Comparison of ENCODE assay signal across 15 cellular contexts in the genomic region with DNA sequence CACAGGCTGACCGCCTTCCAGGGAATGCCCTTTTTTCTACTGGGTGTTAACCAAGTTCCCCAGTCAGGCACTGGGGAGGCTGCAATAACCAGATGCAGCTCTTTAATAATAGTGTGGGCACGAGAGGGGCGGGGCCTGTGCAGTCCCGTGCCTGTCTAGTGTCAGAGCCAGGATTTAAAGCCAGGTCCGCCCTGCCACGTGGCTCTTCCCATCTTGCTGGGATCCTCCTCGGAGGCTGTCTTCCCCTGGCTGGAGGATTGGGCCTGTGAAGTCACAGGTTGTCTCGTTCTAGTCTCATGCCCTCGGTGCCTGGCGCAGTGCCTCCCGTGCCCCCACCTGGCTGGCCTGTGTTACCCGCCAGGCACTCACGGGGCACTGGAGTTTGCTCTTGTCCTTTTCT. TPM values are rescaled to one million over a fixed set of nuclear protein-coding genes. Genes with fewer than 3 reads are reported as not detected.
DNase-seq lines count a peak whose midpoint lies in the region; ATAC-seq and TF ChIP-seq lines count a peak whose summit lies in the region.
"Had no signal": no experiment of that assay in that cellular context is flagged by ENCODE, and none has a peak within 500 bp of the region (broad histone marks: within the 10 kb centered on the region; RNA-seq: fewer than 3 reads in every experiment).

No MANE protein-coding gene starts in this region.

- H2AFZ ChIP-seq in neuronal stem cell (ENCODE audit: low read length): no peak overlapping the region

- peaks cover 23% of the 10 kb centered on the region for H3K36me3 ChIP-seq in left ventricle myocardium inferior
- peaks cover 10 to 41% of the 10 kb centered on the region in 2 donors for H3K36me3 ChIP-seq in neuronal stem cell (replicated peaks in 1 of 2; ENCODE audit: control insufficient read depth in 2 of 2, insufficient read depth in 2 of 2, low read length in 2 of 2)
- H3K36me3 ChIP-seq in urinary bladder (ENCODE audit: insufficient read depth): no peaks in the 10 kb centered on the region

- no peak overlapping the region for H2BK15ac ChIP-seq in neuronal stem cell (ENCODE audit: low read length)

- H3K18ac ChIP-seq in neuronal stem cell (ENCODE audit: low read length): peak overlapping the region; percentile 68

- DNase-seq in amniotic epithelial cell (ENCODE audit: low read depth) (peak; percentile 74), left ventricle myocardium inferior (no peak), neuronal stem cell (ENCODE audit: low spot score) (no peak), NCI-H446 (lab: John Stamatoyannopoulos, UW) (no peak), NCI-H774 (lab: John Stamatoyannopoulos, UW) (no peak)
- DNase-seq: activated CD4-positive, alpha-beta memory T cell treated with anti-CD3 and anti-CD28 coated beads, Interleukin-2, amount 10 ng/mL, durations not matched to agents 7 days and 5 days; activated gamma-delta T cell; COR-L47; foreskin keratinocyte; MM.1S; stimulated activated CD4-positive, alpha-beta T cell treated with anti-CD3 and anti-CD28 coated beads, Interleukin-2, amount 100 ng/mL, for 48 hours had no signal

- peak overlapping the region; percentile 89 for H2AK5ac ChIP-seq in neuronal stem cell (ENCODE audit: low read depth, low read length)

- no peak overlapping the region for H3K14ac ChIP-seq in neuronal stem cell (ENCODE audit: low read length)

- no peak overlapping the region for H3K4me2 ChIP-seq in neuronal stem cell (ENCODE audit: insufficient read depth, low read length, poor library complexity, severe bottlenecking)

- no peak overlapping the region for H2BK120ac ChIP-seq in neuronal stem cell (ENCODE audit: low read depth, low read length)

- H3K9me3 ChIP-seq in left ventricle myocardium inferior (replicated peaks) (no peaks in the 10 kb centered on the region), neuronal stem cell (replicated peaks in 1 of 2; ENCODE audit: control insufficient read depth in 2 of 2, insufficient read depth in 1 of 2, low read depth in 1 of 2, low read length in 2 of 2) (peaks cover 0 to 2% of the 10 kb centered on the region in 2 donors)
- H3K9me3 ChIP-seq: neutrophil had no signal

- TF ChIP-seq CTCF in left ventricle myocardium inferior (IDR thresholded peaks at IDR 0.05; ENCODE audit: borderline replicate concordance): no peak

- no peak overlapping the region for H2BK12ac ChIP-seq in neuronal stem cell (ENCODE audit: low read length)

- intact Hi-C loops in left ventricle myocardium inferior (cut with micrococcal nuclease): no loop called here

- H3K4ac ChIP-seq in neuronal stem cell (ENCODE audit: low read length): no peak overlapping the region

- WGBS in neuronal stem cell (ENCODE audit: extremely low coverage in 2 of 2, insufficient read length in 2 of 2, insufficient replicate concordance in 1 of 2), 2 donors: no CpG with 5 or more reads among the region's 13 CpGs
- WGBS in urinary bladder: 52% methylated on average over 13 of the region's 13 CpGs

- no peaks in the 10 kb centered on the region for H3K27me3 ChIP-seq in left ventricle myocardium inferior (ENCODE audit: low read depth)
- no peaks in the 10 kb centered on the region for H3K27me3 ChIP-seq in neuronal stem cell (ENCODE audit: control insufficient read depth in 3 of 3, insufficient read depth in 3 of 3, low read depth in 1 of 3, low read length in 3 of 3)
- H3K27me3 ChIP-seq: foreskin keratinocyte, neutrophil had no signal

- H3K79me1 ChIP-seq in neuronal stem cell (ENCODE audit: low read depth, low read length): peaks cover 3% of the 10 kb centered on the region

- peaks cover 84% of the 10 kb centered on the region for H3K4me1 ChIP-seq in left ventricle myocardium inferior
- H3K4me1 ChIP-seq in neuronal stem cell (ENCODE audit: control insufficient read depth in 2 of 2, insufficient read depth in 1 of 2, low read depth in 1 of 2, low read length in 2 of 2): peaks cover 38 to 50% of the 10 kb centered on the region in 2 donors
- no peaks in the 10 kb centered on the region for H3K4me1 ChIP-seq in urinary bladder (ENCODE audit: insufficient read depth)
- H3K4me1 ChIP-seq: foreskin keratinocyte had no signal

- H2BK5ac ChIP-seq in neuronal stem cell (ENCODE audit: low read length): peak overlapping the region; percentile 0

- no peak for ATAC-seq in HG02763 (IDR thresholded peaks at IDR 0.05; ENCODE audit: unreplicated experiment)
- ATAC-seq: foreskin keratinocyte, Panc1 had no signal

- no peak overlapping the region for H3K9ac ChIP-seq in neuronal stem cell (ENCODE audit: low read depth, low read length, poor library complexity)

- H3K23ac ChIP-seq in neuronal stem cell (ENCODE audit: low read depth, low read length, poor library complexity): no peak overlapping the region

- no peak overlapping the region for H4K8ac ChIP-seq in neuronal stem cell (ENCODE audit: low read depth, low read length)

- H3K27ac ChIP-seq in left ventricle myocardium inferior (replicated peaks): peak overlapping the region; percentile 89
- H3K27ac ChIP-seq in neuronal stem cell (replicated peaks; ENCODE audit: low read length): no peak overlapping the region
- peak overlapping the region; percentile 57 for H3K27ac ChIP-seq in urinary bladder (ENCODE audit: low read depth)
- H3K27ac ChIP-seq: foreskin keratinocyte, neutrophil had no signal

- peak overlapping the region; percentile 34 for H3K4me3 ChIP-seq in left ventricle myocardium inferior
- no peak overlapping the region for H3K4me3 ChIP-seq in neuronal stem cell (ENCODE audit: low read length in 2 of 2)
- no peak overlapping the region for H3K4me3 ChIP-seq in urinary bladder (ENCODE audit: low read depth, low read length)

- no peak overlapping the region for H4K91ac ChIP-seq in neuronal stem cell (ENCODE audit: low read depth, low read length, poor library complexity)

RNA-seq across cellular contexts. Expression of gene TMEM120A, which starts 25.2 kb away (rescaled TPM):
- total RNA-seq in left ventricle myocardium inferior (163 TPM), urinary bladder (17.8 TPM)
- 17.6 TPM for polyA plus RNA-seq in neuronal stem cell (2013, experiment 1 of 2)
- polyA plus RNA-seq in neuronal stem cell (2013, experiment 2 of 2): 17.4 TPM
- polyA plus RNA-seq in urinary bladder: 90.2 TPM

RNA-seq across cellular contexts. Expression of gene POR, which starts 54.2 kb away (rescaled TPM):
- total RNA-seq in left ventricle myocardium inferior (72.9 TPM), urinary bladder (33.2 TPM)
- polyA plus RNA-seq in neuronal stem cell (2013, experiment 1 of 2): 61.0 TPM
- 62.9 TPM for polyA plus RNA-seq in neuronal stem cell (2013, experiment 2 of 2)
- 103 TPM for polyA plus RNA-seq in urinary bladder
